ENCODE assay signal across 1 cellular context in genomic region chr1:53114581-53115400, GRCh38.
TF ChIP-seq lines count a peak whose summit lies in the region.

No MANE protein-coding gene starts in this region.

TF ChIP-seq in GM23338, 12 proteins besides CTCF, POLR2A, EP300 and RAD21:
- TF ChIP-seq NANOG (IDR thresholded peaks at IDR 0.05; ENCODE audit: borderline replicate concordance): no peak
- no peak for TF ChIP-seq ZNF114 (CRISPR knock-in tag; IDR thresholded peaks at IDR 0.05)
- no peak for TF ChIP-seq EZH2phosphoT487 (IDR thresholded peaks at IDR 0.05; ENCODE audit: unreplicated experiment)
- no peak for TF ChIP-seq EZH2 (IDR thresholded peaks at IDR 0.05; ENCODE audit: low read depth, unreplicated experiment)
- no peak for TF ChIP-seq STAT1 (IDR thresholded peaks at IDR 0.05; ENCODE audit: unreplicated experiment)
- TF ChIP-seq JUNB (IDR thresholded peaks at IDR 0.05; ENCODE audit: unreplicated experiment): no peak
- TF ChIP-seq ETS1 (IDR thresholded peaks at IDR 0.05): no peak
- no peak for TF ChIP-seq REST (IDR thresholded peaks at IDR 0.05; ENCODE audit: unreplicated experiment)
- no peak for TF ChIP-seq POLR2AphosphoS5 (IDR thresholded peaks at IDR 0.05; ENCODE audit: low read depth)
- TF ChIP-seq CREB1 (CRISPR knock-in tag; IDR thresholded peaks at IDR 0.05; ENCODE audit: low read depth): no peak
- no peak for TF ChIP-seq ZNF331 (CRISPR knock-in tag; IDR thresholded peaks at IDR 0.05; ENCODE audit: low read depth)
- TF ChIP-seq ZNF462 (CRISPR knock-in tag; IDR thresholded peaks at IDR 0.05): no peak
